8 cellular contexts compared by ENCODE assay signal in genomic region chr11:113806403-113806802, GRCh38. TPM values are rescaled to one million over a fixed set of nuclear protein-coding genes. Genes with fewer than 3 reads are reported as not detected.
DNase-seq lines count a peak whose midpoint lies in the region; ATAC-seq and TF ChIP-seq lines count a peak whose summit lies in the region.

No MANE protein-coding gene starts in this region.

- H3K27me3 ChIP-seq in BJ (ENCODE audit: control insufficient read depth, insufficient read depth, low read length) (no peaks in the 10 kb centered on the region), ascending aorta (no peaks in the 10 kb centered on the region)

- H3K4me1 ChIP-seq in ascending aorta = no peaks in the 10 kb centered on the region

- H3K27me3 Mint-ChIP-seq in nephron progenitor cell (ENCODE audit: low read depth, poor library complexity) = no peaks in the 10 kb centered on the region

- peaks cover 5% of the 10 kb centered on the region for H3K36me3 ChIP-seq in BJ (ENCODE audit: control insufficient read depth, insufficient read depth, low read length)
- peaks cover 56 to 64% of the 10 kb centered on the region in 2 donors for H3K36me3 ChIP-seq in ascending aorta

- intact Hi-C loops in ascending aorta (cut with DNase I) = no loop called here

- TF ChIP-seq CTCF in BJ (IDR thresholded peaks at IDR 0.05; ENCODE audit: insufficient read depth, low read depth, low read length) (peak; percentile 42), nephron progenitor cell (IDR thresholded peaks at IDR 0.05) (peak; percentile 38), ascending aorta (IDR thresholded peaks at IDR 0.05) (peak in 1 of 3 experiments; percentile 23)

- H3K4me3 Mint-ChIP-seq in nephron progenitor cell = no peak overlapping the region

- no peak for DNase-seq in BJ (ENCODE audit: low read depth)
- peak; percentile 20 for DNase-seq in NCI-H748 (lab: John Stamatoyannopoulos, UW; ENCODE audit: unreplicated experiment)
- DNase-seq in dermis microvascular lymphatic vessel endothelial cell (ENCODE audit: low read depth in 2 of 2) = peak; percentile 21 to 53
- DNase-seq in nephron progenitor cell = peak; percentile 30
- DNase-seq in amniotic stem cell (lab: John Stamatoyannopoulos, UW) = no peak
- no peak for DNase-seq in ascending aorta (ENCODE audit: low spot score in 2 of 2)

- H3K4me3 ChIP-seq in BJ (ENCODE audit: low read depth, low read length) (no peak overlapping the region), ascending aorta (no peak overlapping the region)

- H3K27ac Mint-ChIP-seq in nephron progenitor cell = no peak overlapping the region

- POLR2A ChIA-PET in BJ (lab: Charles Lee) = no interaction called here

- peaks cover 67% of the 10 kb centered on the region for H3K36me3 Mint-ChIP-seq in nephron progenitor cell (ENCODE audit: low read depth)

- ATAC-seq in GM18868 (IDR thresholded peaks at IDR 0.05; ENCODE audit: unreplicated experiment) = peak; percentile 64
- no peak for ATAC-seq in HG03520 (IDR thresholded peaks at IDR 0.05; ENCODE audit: unreplicated experiment)

- CTCF ChIA-PET in BJ (lab: Yijun Ruan, JAX) = interaction anchor here (0.7 to 3.4 kb wide), 9 partner anchors 9 to 491 kb away, joined by 3 to 26 read pairs (median 3); no protein-coding TSS in a partner anchor

- no peak overlapping the region for H3K27ac ChIP-seq in ascending aorta

- H3K9me3 ChIP-seq in ascending aorta = no peaks in the 10 kb centered on the region

- no peaks in the 10 kb centered on the region for H3K9me3 Mint-ChIP-seq in nephron progenitor cell

- H3K4me1 Mint-ChIP-seq in nephron progenitor cell = peaks cover 8% of the 10 kb centered on the region

RNA-seq across cellular contexts. Expression of gene CLDN25, which starts 26.8 kb away (rescaled TPM):
- not detected in 2 replicates for polyA plus RNA-seq in BJ (2011; rRNA removed)
- polyA minus RNA-seq in BJ (2011; rRNA and poly(A)+ RNA removed) = not detected in 2 replicates
- total RNA-seq in dermis microvascular lymphatic vessel endothelial cell = not detected in 2 replicates
- not detected for total RNA-seq in ascending aorta

RNA-seq across cellular contexts. Expression of gene ZW10, which starts 32.9 kb away (rescaled TPM):
- 6.3 and 12.8 TPM in 2 replicates for polyA plus RNA-seq in BJ (2011; rRNA removed)
- polyA minus RNA-seq in BJ (2011; rRNA and poly(A)+ RNA removed) = 6.2 and 7.5 TPM in 2 replicates
- total RNA-seq in dermis microvascular lymphatic vessel endothelial cell (15.0 and 18.1 TPM in 2 replicates), ascending aorta (12.3 TPM)

Comparison
In these comparisons a context has a peak if more than half of its experiments do, and no peak if none do; other contexts are left out.
1. DNase-seq: peak in NCI-H748 (single experiment), dermis microvascular lymphatic vessel endothelial cell (2 of 2) and nephron progenitor cell (single experiment); none in BJ (single experiment), amniotic stem cell (single experiment) and ascending aorta (0 of 2).